In the genomic region with DNA sequence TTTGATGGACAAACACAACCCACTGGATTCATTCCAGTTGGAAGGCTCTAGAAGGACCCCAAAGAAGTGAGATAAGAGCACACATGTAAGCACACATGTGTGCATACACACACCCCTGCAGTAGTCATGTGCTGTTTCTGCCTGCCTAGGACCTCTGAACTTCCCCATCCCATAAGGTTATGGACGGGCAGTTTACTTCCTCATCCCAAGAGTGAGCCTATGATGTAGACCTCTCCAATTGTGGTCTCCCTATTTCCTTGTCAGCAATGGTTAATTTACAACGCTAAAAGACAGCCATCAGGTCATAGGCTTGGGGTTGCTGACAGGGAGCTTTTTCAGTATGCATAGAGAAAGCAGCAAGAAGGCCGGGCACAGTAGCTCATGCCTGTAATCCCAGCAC, we compare ENCODE assay signal across 1 cellular context.
TF ChIP-seq lines count a peak whose summit lies in the region.

No MANE protein-coding gene starts in this region.

TF ChIP-seq in H1, 55 proteins besides CTCF, POLR2A, EP300 and RAD21:
- TF ChIP-seq SRF (IDR thresholded peaks at IDR 0.05; ENCODE audit: low read depth, low read length) (no peak), SAP30 (IDR thresholded peaks at IDR 0.05; ENCODE audit: insufficient read depth, insufficient replicate concordance, low read length) (no peak), TBP (IDR thresholded peaks at IDR 0.05; ENCODE audit: low read depth, low read length) (no peak), SP2 (IDR thresholded peaks at IDR 0.05; ENCODE audit: low read length) (no peak), SP1 (IDR thresholded peaks at IDR 0.05; ENCODE audit: low read depth, low read length) (no peak), MAFK (IDR thresholded peaks at IDR 0.05; ENCODE audit: low read depth, low read length) (no peak), GTF2F1 (IDR thresholded peaks at IDR 0.05; ENCODE audit: borderline replicate concordance, low read depth, low read length) (no peak), CBX8 (IDR thresholded peaks at IDR 0.05; ENCODE audit: borderline replicate concordance, low read depth, low read length) (no peak), CEBPB (IDR thresholded peaks at IDR 0.05; ENCODE audit: low read depth, low read length) (no peak), HDAC2 (IDR thresholded peaks at IDR 0.05; ENCODE audit: borderline replicate concordance in 1 of 2, low read depth in 2 of 2, low read length in 2 of 2) (no peak), POLR2AphosphoS5 (IDR thresholded peaks at IDR 0.05; ENCODE audit: low read depth, low read length) (no peak), KDM1A (IDR thresholded peaks at IDR 0.05; ENCODE audit: borderline replicate concordance, low read length) (no peak)
- TF ChIP-seq, protein P1, sequence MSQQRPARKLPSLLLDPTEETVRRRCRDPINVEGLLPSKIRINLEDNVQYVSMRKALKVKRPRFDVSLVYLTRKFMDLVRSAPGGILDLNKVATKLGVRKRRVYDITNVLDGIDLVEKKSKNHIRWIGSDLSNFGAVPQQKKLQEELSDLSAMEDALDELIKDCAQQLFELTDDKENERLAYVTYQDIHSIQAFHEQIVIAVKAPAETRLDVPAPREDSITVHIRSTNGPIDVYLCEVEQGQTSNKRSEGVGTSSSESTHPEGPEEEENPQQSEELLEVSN (IDR thresholded peaks at IDR 0.05): no peak
TF ChIP-seq in H1: peak in this region for 0.
